ENCODE assay signal across 9 cellular contexts in the genomic region with DNA sequence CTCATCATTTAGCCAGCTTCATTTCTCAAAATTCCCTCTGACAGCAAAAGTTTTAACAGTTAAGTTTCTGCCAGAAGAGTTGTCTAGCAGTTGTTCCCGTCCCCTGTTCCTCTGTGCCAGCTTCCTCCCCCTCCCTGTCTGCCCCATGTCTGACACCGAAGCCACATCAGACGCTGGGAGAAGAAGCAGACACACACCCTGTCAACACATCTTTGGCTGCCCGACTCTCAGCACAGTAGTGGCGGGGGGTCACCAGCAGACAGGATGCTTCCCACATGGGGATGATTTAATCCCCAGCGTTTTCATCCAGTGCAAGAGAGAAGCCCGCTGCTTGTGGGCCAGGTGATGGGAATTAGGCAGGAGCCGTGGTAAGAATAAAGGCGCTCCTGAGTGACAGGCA.
DNase-seq lines count a peak whose midpoint lies in the region; FAIRE-seq and TF ChIP-seq lines count a peak whose summit lies in the region.
"Had no signal": no experiment of that assay in that cellular context is flagged by ENCODE, and none has a peak within 500 bp of the region (broad histone marks: within the 10 kb centered on the region; RNA-seq: fewer than 3 reads in every experiment).

No MANE protein-coding gene starts in this region.

- H2BK15ac ChIP-seq in neuronal stem cell (ENCODE audit: low read length): no peak overlapping the region

- H2BK120ac ChIP-seq in neuronal stem cell (ENCODE audit: low read depth, low read length): no peak overlapping the region

- H3K79me1 ChIP-seq in neuronal stem cell (ENCODE audit: low read depth, low read length): no peaks in the 10 kb centered on the region

- no peak overlapping the region for H2BK5ac ChIP-seq in neuronal stem cell (ENCODE audit: low read length)

- POLR2A ChIA-PET in SK-N-SH (lab: Yijun Ruan, JAX): no interaction called here

- peak in 1 of 2 experiments; percentile 36; a peak in 1 of 4 replicates for TF ChIP-seq EP300 in SK-N-SH (IDR thresholded peaks at IDR 0.05; ENCODE audit: borderline replicate concordance in 1 of 2, low read depth in 1 of 2, low read length in 1 of 2)

- DNase-seq in SK-N-SH (no peak), left kidney (ENCODE audit: low read depth, low spot score) (peak; percentile 28), MV-4-11 (lab: John Stamatoyannopoulos, UW) (no peak), NK-92 (lab: John Stamatoyannopoulos, UW; ENCODE audit: unreplicated experiment) (no peak), HTR-8/SVneo (ENCODE audit: insufficient read length, low spot score) (no peak), neuronal stem cell (ENCODE audit: low spot score) (no peak)
- peak; percentile 7 for DNase-seq in stimulated activated CD8-positive, alpha-beta memory T cell treated with anti-CD3 and anti-CD28 coated beads, Interleukin-12 subunit alpha, Interleukin-12 subunit beta, amount 100 ng/mL, for 1 hour (ENCODE audit: low read depth)
- DNase-seq: activated CD4-positive, CD25-positive, alpha-beta regulatory T cell had no signal

- H3K27me3 ChIP-seq in SK-N-SH (ENCODE audit: insufficient read depth) (no peaks in the 10 kb centered on the region), neuronal stem cell (ENCODE audit: control insufficient read depth in 3 of 3, insufficient read depth in 3 of 3, low read depth in 1 of 3, low read length in 3 of 3) (no peaks in the 10 kb centered on the region)

- H3K36me3 ChIP-seq in SK-N-SH (replicated peaks in 1 of 2; ENCODE audit: control insufficient read depth in 1 of 2, insufficient read depth in 2 of 2, low read length in 1 of 2) (no peaks in the 10 kb centered on the region), neuronal stem cell (replicated peaks in 1 of 2; ENCODE audit: control insufficient read depth in 2 of 2, insufficient read depth in 2 of 2, low read length in 2 of 2) (no peaks in the 10 kb centered on the region)

- H3K9me2 ChIP-seq in SK-N-SH: no peaks in the 10 kb centered on the region

- no peak overlapping the region for H3K9ac ChIP-seq in SK-N-SH
- no peak overlapping the region for H3K9ac ChIP-seq in neuronal stem cell (ENCODE audit: low read depth, low read length, poor library complexity)

- H2BK12ac ChIP-seq in neuronal stem cell (ENCODE audit: low read length): no peak overlapping the region

- no peak overlapping the region for H3K4me2 ChIP-seq in SK-N-SH
- no peak overlapping the region for H3K4me2 ChIP-seq in neuronal stem cell (ENCODE audit: insufficient read depth, low read length, poor library complexity, severe bottlenecking)

- TF ChIP-seq RAD21 in SK-N-SH (IDR thresholded peaks at IDR 0.05; ENCODE audit: low read length): no peak

- peaks cover 0 to 2% of the 10 kb centered on the region in 2 experiments; a peak in 2 of 4 replicates for H3K4me1 ChIP-seq in SK-N-SH (ENCODE audit: control insufficient read depth in 1 of 2, insufficient read depth in 2 of 2, low read depth in 1 of 2, low read length in 1 of 2)
- peaks cover 0 to 2% of the 10 kb centered on the region in 2 donors for H3K4me1 ChIP-seq in neuronal stem cell (ENCODE audit: control insufficient read depth in 2 of 2, insufficient read depth in 1 of 2, low read depth in 1 of 2, low read length in 2 of 2)

- H3K14ac ChIP-seq in neuronal stem cell (ENCODE audit: low read length): no peak overlapping the region

- no peak for FAIRE-seq in HTR-8/SVneo (lab: Jason Lieb, UNC)

- peak overlapping the region in 1 of 2 experiments; percentile 2; a peak in 3 of 4 replicates for H3K27ac ChIP-seq in SK-N-SH (ENCODE audit: low read depth in 2 of 2, low read length in 1 of 2)
- no peak overlapping the region for H3K27ac ChIP-seq in neuronal stem cell (replicated peaks; ENCODE audit: low read length)

- H4K20me1 ChIP-seq in SK-N-SH (ENCODE audit: insufficient read depth): no peaks in the 10 kb centered on the region

- H3F3A ChIP-seq in SK-N-SH (replicated peaks; ENCODE audit: insufficient read depth): peaks cover 8% of the 10 kb centered on the region

- 5% methylated on average over 9 of the region's 9 CpGs for WGBS in SK-N-SH (ENCODE audit: low lambda C conversion rate)
- no CpG with 5 or more reads among the region's 9 CpGs for WGBS in neuronal stem cell (ENCODE audit: extremely low coverage in 2 of 2, insufficient read length in 2 of 2, insufficient replicate concordance in 1 of 2), 2 donors

- H2AFZ ChIP-seq in SK-N-SH (ENCODE audit: low read depth) (no peak overlapping the region; the same call in 1 of the 2 replicates), neuronal stem cell (ENCODE audit: low read length) (no peak overlapping the region)

- peak overlapping the region; percentile 72 for H3K4me3 Mint-ChIP-seq in activated naive CD8-positive, alpha-beta T cell

- TF ChIP-seq CTCF in SK-N-SH (IDR thresholded peaks at IDR 0.05): no peak

- no peak overlapping the region for H2AK5ac ChIP-seq in neuronal stem cell (ENCODE audit: low read depth, low read length)

- H3K27me3 Mint-ChIP-seq in activated naive CD8-positive, alpha-beta T cell: peaks cover 4% of the 10 kb centered on the region

- peaks cover 26% of the 10 kb centered on the region for H3K4me1 Mint-ChIP-seq in activated naive CD8-positive, alpha-beta T cell (ENCODE audit: low read depth)

- CTCF ChIA-PET in SK-N-SH (lab: Yijun Ruan, JAX): no interaction called here

- H3K36me3 Mint-ChIP-seq in activated naive CD8-positive, alpha-beta T cell: peaks cover 17% of the 10 kb centered on the region

- no peak overlapping the region for H4K8ac ChIP-seq in neuronal stem cell (ENCODE audit: low read depth, low read length)

- H3K4me3 ChIP-seq in SK-N-SH (ENCODE audit: low read depth in 2 of 2, low read length in 1 of 2) (no peak overlapping the region; a peak in 1 of 4 replicates), neuronal stem cell (ENCODE audit: low read length in 2 of 2) (no peak overlapping the region)

- H3K27ac Mint-ChIP-seq in activated naive CD8-positive, alpha-beta T cell: peak overlapping the region; percentile 68

- H3K9me3 ChIP-seq in SK-N-SH: peaks cover 6% of the 10 kb centered on the region; the same call in 1 of the 2 replicates
- H3K9me3 ChIP-seq in neuronal stem cell (replicated peaks in 1 of 2; ENCODE audit: control insufficient read depth in 2 of 2, insufficient read depth in 1 of 2, low read depth in 1 of 2, low read length in 2 of 2): peaks cover 0 to under 1% of the 10 kb centered on the region in 2 donors

- no peaks in the 10 kb centered on the region for H3K79me2 ChIP-seq in SK-N-SH (ENCODE audit: insufficient read depth)

- H3K9me3 Mint-ChIP-seq in activated naive CD8-positive, alpha-beta T cell (ENCODE audit: low read depth): peaks cover 16% of the 10 kb centered on the region

- H4K91ac ChIP-seq in neuronal stem cell (ENCODE audit: low read depth, low read length, poor library complexity): no peak overlapping the region

- no peak overlapping the region for H3K18ac ChIP-seq in neuronal stem cell (ENCODE audit: low read length)

- no peak overlapping the region for H3K23ac ChIP-seq in neuronal stem cell (ENCODE audit: low read depth, low read length, poor library complexity)

- no peak overlapping the region for H3K4ac ChIP-seq in neuronal stem cell (ENCODE audit: low read length)

TF ChIP-seq in SK-N-SH, 30 proteins besides CTCF, POLR2A, EP300 and RAD21 (continues in another document):
- peak; percentile 90 for TF ChIP-seq TCF12 (IDR thresholded peaks at IDR 0.05)
- TF ChIP-seq RXRA (IDR thresholded peaks at IDR 0.05; ENCODE audit: borderline replicate concordance, low read depth): peak; percentile 46; the same call in 1 of the 2 replicates
- TF ChIP-seq GATA2 (CRISPR knock-in tag; IDR thresholded peaks at IDR 0.05): no peak
- TF ChIP-seq, protein P1, sequence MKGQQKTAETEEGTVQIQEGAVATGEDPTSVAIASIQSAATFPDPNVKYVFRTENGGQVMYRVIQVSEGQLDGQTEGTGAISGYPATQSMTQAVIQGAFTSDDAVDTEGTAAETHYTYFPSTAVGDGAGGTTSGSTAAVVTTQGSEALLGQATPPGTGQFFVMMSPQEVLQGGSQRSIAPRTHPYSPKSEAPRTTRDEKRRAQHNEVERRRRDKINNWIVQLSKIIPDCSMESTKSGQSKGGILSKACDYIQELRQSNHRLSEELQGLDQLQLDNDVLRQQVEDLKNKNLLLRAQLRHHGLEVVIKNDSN (IDR thresholded peaks at IDR 0.05; ENCODE audit: borderline replicate concordance, low read depth): no peak
- peak; percentile 8; the same call in 1 of the 2 replicates for TF ChIP-seq JUND (IDR thresholded peaks at IDR 0.05)
- no peak for TF ChIP-seq FOXJ3 (CRISPR knock-in tag; IDR thresholded peaks at IDR 0.05)
- TF ChIP-seq SMC3 (IDR thresholded peaks at IDR 0.05; ENCODE audit: low read depth, low read length): no peak
- TF ChIP-seq, protein P2, sequence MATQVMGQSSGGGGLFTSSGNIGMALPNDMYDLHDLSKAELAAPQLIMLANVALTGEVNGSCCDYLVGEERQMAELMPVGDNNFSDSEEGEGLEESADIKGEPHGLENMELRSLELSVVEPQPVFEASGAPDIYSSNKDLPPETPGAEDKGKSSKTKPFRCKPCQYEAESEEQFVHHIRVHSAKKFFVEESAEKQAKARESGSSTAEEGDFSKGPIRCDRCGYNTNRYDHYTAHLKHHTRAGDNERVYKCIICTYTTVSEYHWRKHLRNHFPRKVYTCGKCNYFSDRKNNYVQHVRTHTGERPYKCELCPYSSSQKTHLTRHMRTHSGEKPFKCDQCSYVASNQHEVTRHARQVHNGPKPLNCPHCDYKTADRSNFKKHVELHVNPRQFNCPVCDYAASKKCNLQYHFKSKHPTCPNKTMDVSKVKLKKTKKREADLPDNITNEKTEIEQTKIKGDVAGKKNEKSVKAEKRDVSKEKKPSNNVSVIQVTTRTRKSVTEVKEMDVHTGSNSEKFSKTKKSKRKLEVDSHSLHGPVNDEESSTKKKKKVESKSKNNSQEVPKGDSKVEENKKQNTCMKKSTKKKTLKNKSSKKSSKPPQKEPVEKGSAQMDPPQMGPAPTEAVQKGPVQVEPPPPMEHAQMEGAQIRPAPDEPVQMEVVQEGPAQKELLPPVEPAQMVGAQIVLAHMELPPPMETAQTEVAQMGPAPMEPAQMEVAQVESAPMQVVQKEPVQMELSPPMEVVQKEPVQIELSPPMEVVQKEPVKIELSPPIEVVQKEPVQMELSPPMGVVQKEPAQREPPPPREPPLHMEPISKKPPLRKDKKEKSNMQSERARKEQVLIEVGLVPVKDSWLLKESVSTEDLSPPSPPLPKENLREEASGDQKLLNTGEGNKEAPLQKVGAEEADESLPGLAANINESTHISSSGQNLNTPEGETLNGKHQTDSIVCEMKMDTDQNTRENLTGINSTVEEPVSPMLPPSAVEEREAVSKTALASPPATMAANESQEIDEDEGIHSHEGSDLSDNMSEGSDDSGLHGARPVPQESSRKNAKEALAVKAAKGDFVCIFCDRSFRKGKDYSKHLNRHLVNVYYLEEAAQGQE (IDR thresholded peaks at IDR 0.05; ENCODE audit: low read depth, low read length): 0 out of 2 replicates have a peak, but pooled peaks have one; percentile 15
- TF ChIP-seq RFX5 (IDR thresholded peaks at IDR 0.05; ENCODE audit: low read length): no peak

Comparison
In these comparisons a context has a peak if more than half of its experiments do, and no peak if none do; other contexts are left out.
1. DNase-seq: peak in left kidney (single experiment) and stimulated activated CD8-positive, alpha-beta memory T cell treated with anti-CD3 and anti-CD28 coated beads, Interleukin-12 subunit alpha, Interleukin-12 subunit beta, amount 100 ng/mL, for 1 hour (single experiment); none in SK-N-SH (single experiment), MV-4-11 (single experiment), NK-92 (single experiment), HTR-8/SVneo (single experiment) and neuronal stem cell (single experiment).